Comparison of ENCODE assay signal across 1 cellular context in the genomic region with DNA sequence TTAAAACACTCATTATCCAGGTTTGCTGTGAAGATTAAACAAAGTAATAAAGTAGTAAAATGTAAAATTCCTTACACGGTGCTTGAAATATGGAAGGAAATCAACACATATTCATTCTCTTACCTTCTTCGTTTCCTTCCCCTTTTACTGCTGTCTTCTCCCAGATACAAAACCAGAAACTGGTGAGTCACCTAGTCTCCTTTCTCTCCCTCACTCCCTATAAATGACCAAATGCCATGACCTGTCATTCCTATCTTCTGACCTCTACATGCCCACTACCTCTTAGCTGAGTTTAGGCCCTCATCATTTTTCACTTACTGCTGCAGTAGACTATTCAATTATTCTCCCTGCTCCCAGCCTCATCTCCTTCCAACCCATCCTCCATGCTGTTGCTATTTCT.
TF ChIP-seq lines count a peak whose summit lies in the region.

No MANE protein-coding gene starts in this region.

TF ChIP-seq in K562, 482 proteins besides CTCF, POLR2A, EP300 and RAD21 (continued from another document):
- TF ChIP-seq PYGO2 (tag; IDR thresholded peaks at IDR 0.05), result no peak
- TF ChIP-seq L3MBTL2 (IDR thresholded peaks at IDR 0.05), result no peak
- TF ChIP-seq FOSL1 (tag; conservative IDR thresholded peaks at IDR 0.05), result peak; percentile 85
- TF ChIP-seq RAD51 (IDR thresholded peaks at IDR 0.05; ENCODE audit: borderline replicate concordance, low read depth), result no peak
- TF ChIP-seq SETDB1 (IDR thresholded peaks at IDR 0.05; ENCODE audit: low read length), result no peak
- TF ChIP-seq ZEB2 (IDR thresholded peaks at IDR 0.05), result 0 out of 2 replicates have a peak, but pooled peaks have one; percentile 13
- peak; percentile 35; the same call in 1 of the 2 replicates for TF ChIP-seq ARID1B (IDR thresholded peaks at IDR 0.05)
- no peak for TF ChIP-seq CBFA2T2 (conservative IDR thresholded peaks at IDR 0.05)
- TF ChIP-seq JUN (IDR thresholded peaks at IDR 0.05; ENCODE audit: borderline replicate concordance, low read depth, low read length), result peak; percentile 59; the same call in 1 of the 2 replicates
- no peak for TF ChIP-seq JUN (CRISPR knock-in tag; IDR thresholded peaks at IDR 0.05; ENCODE audit: borderline replicate concordance)
- TF ChIP-seq, protein P1, sequence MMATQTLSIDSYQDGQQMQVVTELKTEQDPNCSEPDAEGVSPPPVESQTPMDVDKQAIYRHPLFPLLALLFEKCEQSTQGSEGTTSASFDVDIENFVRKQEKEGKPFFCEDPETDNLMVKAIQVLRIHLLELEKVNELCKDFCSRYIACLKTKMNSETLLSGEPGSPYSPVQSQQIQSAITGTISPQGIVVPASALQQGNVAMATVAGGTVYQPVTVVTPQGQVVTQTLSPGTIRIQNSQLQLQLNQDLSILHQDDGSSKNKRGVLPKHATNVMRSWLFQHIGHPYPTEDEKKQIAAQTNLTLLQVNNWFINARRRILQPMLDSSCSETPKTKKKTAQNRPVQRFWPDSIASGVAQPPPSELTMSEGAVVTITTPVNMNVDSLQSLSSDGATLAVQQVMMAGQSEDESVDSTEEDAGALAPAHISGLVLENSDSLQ (IDR thresholded peaks at IDR 0.05), result peak; percentile 19; the same call in 1 of the 2 replicates
- no peak for TF ChIP-seq ZNF354B (CRISPR knock-in tag; IDR thresholded peaks at IDR 0.05)
